In genomic region chr20:23403721-23404120, GRCh38 we compare ENCODE assay signal across 22 cellular contexts. TPM values are rescaled to one million over a fixed set of nuclear protein-coding genes. Genes with fewer than 3 reads are reported as not detected.
DNase-seq lines count a peak whose midpoint lies in the region; TF ChIP-seq lines count a peak whose summit lies in the region.
"Had no signal": no experiment of that assay in that cellular context is flagged by ENCODE, and none has a peak within 500 bp of the region (broad histone marks: within the 10 kb centered on the region; RNA-seq: fewer than 3 reads in every experiment).

No MANE protein-coding gene starts in this region.

- no peak overlapping the region for H3K27ac ChIP-seq in mesenchymal stem cell (ENCODE audit: low read length, poor library complexity, severe bottlenecking)
- H3K27ac ChIP-seq: 22Rv1 had no signal

- H2BK15ac ChIP-seq in mesenchymal stem cell (ENCODE audit: low read depth, poor library complexity, severe bottlenecking) = no peak overlapping the region

- H3K9me3 Mint-ChIP-seq in activated CD4-positive, alpha-beta T cell treated with anti-CD3 and anti-CD28 coated beads, Interleukin-2, amount 10 ng/mL, durations not matched to agents 24 days and 14 days = no peaks in the 10 kb centered on the region
- H3K9me3 Mint-ChIP-seq: CD8-positive, alpha-beta T cell; H9; HFFc6 had no signal

- H3K27me3 Mint-ChIP-seq in activated CD4-positive, alpha-beta T cell treated with anti-CD3 and anti-CD28 coated beads, Interleukin-2, amount 10 ng/mL, durations not matched to agents 24 days and 14 days = no peaks in the 10 kb centered on the region

- TF ChIP-seq CTCF in choroid plexus epithelial cell (conservative IDR thresholded peaks at IDR 0.05; ENCODE audit: low read depth, low read length) = no peak

- intact Hi-C loops in activated CD4-positive, alpha-beta T cell treated with anti-CD3 and anti-CD28 coated beads, Interleukin-2, amount 10 ng/mL, durations not matched to agents 24 days and 14 days (cut with micrococcal nuclease) = loop anchor here (10.0 kb wide), 1 partner anchor 259 kb away; no protein-coding TSS in a partner anchor

- peak; percentile 20 for DNase-seq in activated CD4-positive, alpha-beta T cell treated with anti-CD3 and anti-CD28 coated beads, Interleukin-2, amount 10 ng/mL, durations not matched to agents 24 days and 14 days
- no peak for DNase-seq in activated CD4-positive, alpha-beta T cell treated with anti-CD3 and anti-CD28 coated beads for 4 hours
- peak; percentile 52 for DNase-seq in choroid plexus epithelial cell (ENCODE audit: low read depth)
- peak; percentile 86 for DNase-seq in mesenchymal stem cell
- DNase-seq in Ammon's horn (ENCODE audit: low spot score) = no peak
- no peak for DNase-seq in NCI-H2196 treated with DMSO at 0.1 percent for 48 hours (lab: John Stamatoyannopoulos, UW; ENCODE audit: unreplicated experiment)
- DNase-seq: ACHN; C1 segment of cervical spinal cord; CD8-positive, alpha-beta T cell; DND-41; H9; HFFc6; KBM-7; MM.1S; NCI-H1048; NCI-H1436 treated with DMSO at 0.1 percent for 48 hours; NCI-H2029; NCI-H510A treated with DMSO at 0.1 percent for 48 hours; NCI-H748 treated with DMSO at 0.1 percent for 48 hours; SIG-M5 had no signal

- H3K4me1 ChIP-seq in mesenchymal stem cell (ENCODE audit: control insufficient read depth, insufficient read depth, low read depth, low read length) = peaks cover 1% of the 10 kb centered on the region

- H3K4me3 ChIP-seq in choroid plexus epithelial cell (ENCODE audit: low read depth, low read length) (no peak overlapping the region), mesenchymal stem cell (ENCODE audit: insufficient read depth in 1 of 2, low read depth in 1 of 2, low read length in 2 of 2) (no peak overlapping the region)
- H3K4me3 ChIP-seq: GM12878 had no signal

- no peak overlapping the region for H2AFZ ChIP-seq in mesenchymal stem cell (ENCODE audit: low read depth, low read length)

- no peak overlapping the region for H2BK12ac ChIP-seq in mesenchymal stem cell (ENCODE audit: low read length in 2 of 2)

- H3K9me3 ChIP-seq in mesenchymal stem cell (ENCODE audit: control insufficient read depth, low read length) = no peaks in the 10 kb centered on the region

- H3K4me3 Mint-ChIP-seq in activated CD4-positive, alpha-beta T cell treated with anti-CD3 and anti-CD28 coated beads, Interleukin-2, amount 10 ng/mL, durations not matched to agents 24 days and 14 days = no peak overlapping the region
- H3K4me3 Mint-ChIP-seq: CD8-positive, alpha-beta T cell; H9; HFFc6 had no signal

- H3K4ac ChIP-seq in mesenchymal stem cell (ENCODE audit: low read depth in 1 of 2, low read length in 2 of 2) = no peak overlapping the region

- no peak overlapping the region for H3K23ac ChIP-seq in mesenchymal stem cell (ENCODE audit: low read length in 2 of 2)

- no peak overlapping the region for H3K9ac ChIP-seq in mesenchymal stem cell (ENCODE audit: low read length)

- H2BK120ac ChIP-seq in mesenchymal stem cell (ENCODE audit: low read depth, low read length) = no peak overlapping the region

- H2BK5ac ChIP-seq in mesenchymal stem cell (ENCODE audit: low read depth, low read length, poor library complexity, severe bottlenecking) = no peak overlapping the region

- peak overlapping the region in 1 of 2 experiments; percentile 29 for H3K18ac ChIP-seq in mesenchymal stem cell (ENCODE audit: low read depth in 1 of 2, low read length in 2 of 2)

- H4K8ac ChIP-seq in mesenchymal stem cell (ENCODE audit: low read length) = no peak overlapping the region

- peaks cover 56% of the 10 kb centered on the region for H3K4me1 Mint-ChIP-seq in activated CD4-positive, alpha-beta T cell treated with anti-CD3 and anti-CD28 coated beads, Interleukin-2, amount 10 ng/mL, durations not matched to agents 24 days and 14 days

- H3K36me3 ChIP-seq in mesenchymal stem cell (ENCODE audit: control insufficient read depth in 1 of 2, insufficient read depth in 2 of 2, low read depth in 1 of 2, low read length in 2 of 2) = peaks cover 5 to 26% of the 10 kb centered on the region in 2 experiments

- H3K36me3 Mint-ChIP-seq in activated CD4-positive, alpha-beta T cell treated with anti-CD3 and anti-CD28 coated beads, Interleukin-2, amount 10 ng/mL, durations not matched to agents 24 days and 14 days (ENCODE audit: low read depth) = peaks cover 26% of the 10 kb centered on the region

- H3K27ac Mint-ChIP-seq in activated CD4-positive, alpha-beta T cell treated with anti-CD3 and anti-CD28 coated beads, Interleukin-2, amount 10 ng/mL, durations not matched to agents 24 days and 14 days = no peak overlapping the region
- H3K27ac Mint-ChIP-seq: CD8-positive, alpha-beta T cell; H9; HFFc6 had no signal

- no peak overlapping the region for H3K14ac ChIP-seq in mesenchymal stem cell (ENCODE audit: low read length in 2 of 2)

- H3K79me1 ChIP-seq in mesenchymal stem cell (replicated peaks; ENCODE audit: low read length, poor library complexity, severe bottlenecking) = peaks cover 28% of the 10 kb centered on the region

- H4K91ac ChIP-seq in mesenchymal stem cell (ENCODE audit: low read length) = no peak overlapping the region

- no peaks in the 10 kb centered on the region for H3K27me3 ChIP-seq in mesenchymal stem cell (ENCODE audit: control insufficient read depth in 1 of 2, insufficient read depth in 1 of 2, low read length in 2 of 2)

- no peak overlapping the region for H3K4me2 ChIP-seq in mesenchymal stem cell (ENCODE audit: low read length, poor library complexity, severe bottlenecking)

- 60% methylated on average over 4 of the region's 4 CpGs for WGBS in mesenchymal stem cell

- no peak overlapping the region for H2AK5ac ChIP-seq in mesenchymal stem cell (ENCODE audit: low read length, severe bottlenecking)

RNA-seq across cellular contexts. Expression of gene NAPB, which starts 17.6 kb away (rescaled TPM):
- 13.6 and 14.2 TPM in 2 replicates for total RNA-seq in activated CD4-positive, alpha-beta T cell treated with anti-CD3 and anti-CD28 coated beads, Interleukin-2, amount 10 ng/mL, durations not matched to agents 24 days and 14 days
- polyA plus RNA-seq in mesenchymal stem cell (2013, experiment 1 of 2) = 4.6 TPM
- 4.0 TPM for polyA plus RNA-seq in mesenchymal stem cell (2013, experiment 2 of 2)

RNA-seq across cellular contexts. Expression of gene CSTL1, which starts 35.8 kb away (rescaled TPM):
- total RNA-seq in activated CD4-positive, alpha-beta T cell treated with anti-CD3 and anti-CD28 coated beads, Interleukin-2, amount 10 ng/mL, durations not matched to agents 24 days and 14 days = not detected in 2 replicates
- polyA plus RNA-seq in mesenchymal stem cell (2013, experiment 1 of 2) = not detected
- not detected for polyA plus RNA-seq in mesenchymal stem cell (2013, experiment 2 of 2)
- total RNA-seq: CD8-positive, alpha-beta T cell; GM12878; H9; HFFc6 had no signal
- polyA plus RNA-seq: GM12878 had no signal

RNA-seq across cellular contexts. Expression of gene GZF1, which starts 41.7 kb away (rescaled TPM):
- total RNA-seq in activated CD4-positive, alpha-beta T cell treated with anti-CD3 and anti-CD28 coated beads, Interleukin-2, amount 10 ng/mL, durations not matched to agents 24 days and 14 days = 10.3 and 14.7 TPM in 2 replicates
- 5.8 TPM for polyA plus RNA-seq in mesenchymal stem cell (2013, experiment 1 of 2)
- 6.2 TPM for polyA plus RNA-seq in mesenchymal stem cell (2013, experiment 2 of 2)

RNA-seq across cellular contexts. Expression of gene CST11, which starts 49.0 kb away (rescaled TPM):
- total RNA-seq in activated CD4-positive, alpha-beta T cell treated with anti-CD3 and anti-CD28 coated beads, Interleukin-2, amount 10 ng/mL, durations not matched to agents 24 days and 14 days = not detected in 2 replicates
- polyA plus RNA-seq in mesenchymal stem cell (2013, experiment 1 of 2) = not detected
- polyA plus RNA-seq in mesenchymal stem cell (2013, experiment 2 of 2) = not detected
- total RNA-seq: CD8-positive, alpha-beta T cell; GM12878; H9; HFFc6 had no signal

RNA-seq across cellular contexts. Expression of gene NXT1, which starts 53.1 kb away (rescaled TPM):
- 57.0 and 59.9 TPM in 2 replicates for total RNA-seq in activated CD4-positive, alpha-beta T cell treated with anti-CD3 and anti-CD28 coated beads, Interleukin-2, amount 10 ng/mL, durations not matched to agents 24 days and 14 days
- polyA plus RNA-seq in mesenchymal stem cell (2013, experiment 1 of 2) = 17.2 TPM
- 18.1 TPM for polyA plus RNA-seq in mesenchymal stem cell (2013, experiment 2 of 2)

Comparison
In these comparisons a context has a peak if more than half of its experiments do, and no peak if none do; other contexts are left out.
1. DNase-seq: peak in activated CD4-positive, alpha-beta T cell treated with anti-CD3 and anti-CD28 coated beads, Interleukin-2, amount 10 ng/mL, durations not matched to agents 24 days and 14 days (single experiment), choroid plexus epithelial cell (single experiment) and mesenchymal stem cell (single experiment); none in activated CD4-positive, alpha-beta T cell treated with anti-CD3 and anti-CD28 coated beads for 4 hours (0 of 2), Ammon's horn (single experiment) and NCI-H2196 treated with DMSO at 0.1 percent for 48 hours (single experiment).